In genomic region chr10:101580486-101581399, GRCh38 we compare ENCODE assay signal across 17 cellular contexts.
"Had no signal": no experiment of that assay in that cellular context is flagged by ENCODE, and none has a peak within 500 bp of the region (broad histone marks: within the 10 kb centered on the region; RNA-seq: fewer than 3 reads in every experiment).

No MANE protein-coding gene starts in this region.

- H3K9me3 ChIP-seq: adrenal gland, spleen, thyroid gland had no signal

- H3K9me3 Mint-ChIP-seq: activated naive CD4-positive, alpha-beta T cell treated with anti-CD3 and anti-CD28 coated beads, Interleukin-2, amount 50 U/mL, for 72 hours; activated T-helper 1 cell treated with anti-CD3 and anti-CD28 coated beads, Interleukin-12 subunit alpha, Interleukin-12 subunit beta, Interleukin-2, Interleukin-4 antibody, amounts not matched to agents 30 ng/mL and 10 ng/mL and 1 ng/mL, durations not matched to agents 14 hours and 24 hours and 36 hours; effector memory CD8-positive, alpha-beta T cell; natural killer cell; T-helper 1 cell treated with Interleukin-12 subunit alpha and Interleukin-12 subunit beta and Interleukin-4 antibody, amounts not matched to agents 30 μg/mL and 1 μg/mL, for 36 hours had no signal

- H3K27me3 ChIP-seq: adrenal gland, cardiac muscle cell, spleen, thyroid gland had no signal

- H3K4me1 ChIP-seq: adrenal gland, parathyroid adenoma, thyroid gland had no signal

- H3K36me3 Mint-ChIP-seq: activated naive CD4-positive, alpha-beta T cell treated with anti-CD3 and anti-CD28 coated beads, Interleukin-2, amount 50 U/mL, for 72 hours; natural killer cell had no signal

- H3K79me2 ChIP-seq: parathyroid adenoma had no signal

- H3K27ac ChIP-seq: adrenal gland, cardiac muscle cell, parathyroid adenoma, spleen, thyroid gland had no signal

- H3K9ac ChIP-seq: parathyroid adenoma had no signal

- ATAC-seq: activated naive CD4-positive, alpha-beta T cell treated with anti-CD3 and anti-CD28 coated beads, Interleukin-2, amount 50 U/mL, for 72 hours; effector memory CD8-positive, alpha-beta T cell; natural killer cell had no signal

- H3K4me3 Mint-ChIP-seq: activated T-helper 1 cell treated with anti-CD3 and anti-CD28 coated beads, Interleukin-12 subunit alpha, Interleukin-12 subunit beta, Interleukin-2, Interleukin-4 antibody, amounts not matched to agents 30 ng/mL and 10 ng/mL and 1 ng/mL, durations not matched to agents 14 hours and 24 hours and 36 hours; effector memory CD8-positive, alpha-beta T cell; natural killer cell; T-helper 1 cell treated with Interleukin-12 subunit alpha and Interleukin-12 subunit beta and Interleukin-4 antibody, amounts not matched to agents 30 μg/mL and 1 μg/mL, for 36 hours had no signal

- H3K4me3 ChIP-seq: adrenal gland, cardiac muscle cell, lung, spleen, thyroid gland had no signal

- H3K27me3 Mint-ChIP-seq: effector memory CD8-positive, alpha-beta T cell had no signal

- H3K27ac Mint-ChIP-seq: activated T-helper 1 cell treated with anti-CD3 and anti-CD28 coated beads, Interleukin-12 subunit alpha, Interleukin-12 subunit beta, Interleukin-2, Interleukin-4 antibody, amounts not matched to agents 30 ng/mL and 10 ng/mL and 1 ng/mL, durations not matched to agents 14 hours and 24 hours and 36 hours; effector memory CD8-positive, alpha-beta T cell; natural killer cell; T-helper 1 cell treated with Interleukin-12 subunit alpha and Interleukin-12 subunit beta and Interleukin-4 antibody, amounts not matched to agents 30 μg/mL and 1 μg/mL, for 36 hours had no signal

- H2AFZ ChIP-seq: parathyroid adenoma had no signal

- DNase-seq: activated CD4-positive, alpha-beta T cell treated with anti-CD3 and anti-CD28 coated beads for 1 hour; activated CD4-positive, alpha-beta T cell treated with anti-CD3 and anti-CD28 coated beads, Interleukin-2, amount 50 U/mL, for 48 hours; activated gamma-delta T cell treated with Interleukin-2 at 50 U/mL for 16 hours; adrenal gland; dermis blood vessel endothelial cell; effector memory CD8-positive, alpha-beta T cell; natural killer cell; stimulated activated CD8-positive, alpha-beta memory T cell treated with anti-CD3 and anti-CD28 coated beads, Interleukin-4, amount 100 ng/mL, for 48 hours; stimulated activated naive CD4-positive, alpha-beta T cell; thyroid gland had no signal
